1 cellular context compared by ENCODE assay signal in genomic region chr6:43856005-43856765, GRCh38.
TF ChIP-seq lines count a peak whose summit lies in the region.

No MANE protein-coding gene starts in this region.

TF ChIP-seq in HepG2, 621 proteins besides CTCF, POLR2A, EP300 and RAD21 (continued from another document and continues in another):
- TF ChIP-seq PAWR (CRISPR knock-in tag; IDR thresholded peaks at IDR 0.05; ENCODE audit: borderline replicate concordance): no peak
- peak; percentile 39 for TF ChIP-seq TBL1XR1 (IDR thresholded peaks at IDR 0.05; ENCODE audit: borderline replicate concordance, low read length, partially characterized antibody)
- TF ChIP-seq ZNF570 (CRISPR knock-in tag; IDR thresholded peaks at IDR 0.05; ENCODE audit: borderline replicate concordance): no peak
- peak; percentile 61; the same call in 1 of the 2 replicates for TF ChIP-seq FOXC1 (CRISPR knock-in tag; IDR thresholded peaks at IDR 0.05; ENCODE audit: borderline replicate concordance)
- TF ChIP-seq RARA (CRISPR knock-in tag; IDR thresholded peaks at IDR 0.05): peak; percentile 72
- TF ChIP-seq DPF2 (CRISPR knock-in tag; IDR thresholded peaks at IDR 0.05; ENCODE audit: borderline replicate concordance, low read depth): no peak; the same call in 1 of the 2 replicates
- TF ChIP-seq NPAS2 (CRISPR knock-in tag; IDR thresholded peaks at IDR 0.05; ENCODE audit: borderline replicate concordance): no peak
- TF ChIP-seq ZNF17 (CRISPR knock-in tag; IDR thresholded peaks at IDR 0.05): no peak
- peak; percentile 74; the same call in 1 of the 2 replicates for TF ChIP-seq KDM4B (CRISPR knock-in tag; IDR thresholded peaks at IDR 0.05)
- TF ChIP-seq ZNF891 (CRISPR knock-in tag; IDR thresholded peaks at IDR 0.05): no peak
- no peak for TF ChIP-seq GTF2F1 (IDR thresholded peaks at IDR 0.05; ENCODE audit: low read length)
- TF ChIP-seq ZNF280B (CRISPR knock-in tag; IDR thresholded peaks at IDR 0.05; ENCODE audit: borderline replicate concordance): no peak; the same call in 1 of the 2 replicates
- peak; percentile 66; the same call in 1 of the 2 replicates for TF ChIP-seq MAX (IDR thresholded peaks at IDR 0.05)
- TF ChIP-seq ZNF143 (CRISPR knock-in tag; IDR thresholded peaks at IDR 0.05): no peak
- no peak for TF ChIP-seq NFE2L2 (IDR thresholded peaks at IDR 0.05; ENCODE audit: low read length)
- TF ChIP-seq ZNF598 (CRISPR knock-in tag; IDR thresholded peaks at IDR 0.05; ENCODE audit: borderline replicate concordance): no peak; the same call in 1 of the 2 replicates
- peak; percentile 47; the same call in 1 of the 2 replicates for TF ChIP-seq HMG20A (CRISPR knock-in tag; IDR thresholded peaks at IDR 0.05; ENCODE audit: borderline replicate concordance)
- no peak for TF ChIP-seq ZFP82 (CRISPR knock-in tag; IDR thresholded peaks at IDR 0.05; ENCODE audit: borderline replicate concordance)
- no peak for TF ChIP-seq YEATS4 (CRISPR knock-in tag; IDR thresholded peaks at IDR 0.05; ENCODE audit: borderline replicate concordance)
- TF ChIP-seq MED1 (CRISPR knock-in tag; IDR thresholded peaks at IDR 0.05): peak; percentile 87
- no peak for TF ChIP-seq SNAPC2 (CRISPR knock-in tag; IDR thresholded peaks at IDR 0.05)
- TF ChIP-seq RFX5 (IDR thresholded peaks at IDR 0.05; ENCODE audit: low read depth, low read length): no peak; the same call in 1 of the 2 replicates
- TF ChIP-seq MLXIP (CRISPR knock-in tag; IDR thresholded peaks at IDR 0.05; ENCODE audit: borderline replicate concordance): no peak
- TF ChIP-seq RFXANK (CRISPR knock-in tag; IDR thresholded peaks at IDR 0.05): no peak
- TF ChIP-seq ZNF430 (CRISPR knock-in tag; IDR thresholded peaks at IDR 0.05): no peak
- peak; percentile 76 for TF ChIP-seq MIXL1 (CRISPR knock-in tag; IDR thresholded peaks at IDR 0.05)
- no peak for TF ChIP-seq ATF7 (IDR thresholded peaks at IDR 0.05)
- TF ChIP-seq ATF7 (CRISPR knock-in tag; IDR thresholded peaks at IDR 0.05): peak; percentile 74; the same call in 1 of the 2 replicates
- TF ChIP-seq ZNF83 (CRISPR knock-in tag; IDR thresholded peaks at IDR 0.05; ENCODE audit: borderline replicate concordance): no peak
- TF ChIP-seq PHF21A (CRISPR knock-in tag; IDR thresholded peaks at IDR 0.05): peak; percentile 65
- peak; percentile 37; the same call in 1 of the 2 replicates for TF ChIP-seq JUN (CRISPR knock-in tag; IDR thresholded peaks at IDR 0.05)
- TF ChIP-seq ZNF343 (CRISPR knock-in tag; IDR thresholded peaks at IDR 0.05): peak; percentile 87; the same call in 1 of the 2 replicates
- 0 out of 2 replicates have a peak, but pooled peaks have one; percentile 63 for TF ChIP-seq ZNF609 (CRISPR knock-in tag; IDR thresholded peaks at IDR 0.05; ENCODE audit: borderline replicate concordance)
- 0 out of 2 replicates have a peak, but pooled peaks have one; percentile 77 for TF ChIP-seq ZNF556 (CRISPR knock-in tag; IDR thresholded peaks at IDR 0.05; ENCODE audit: borderline replicate concordance)
- no peak for TF ChIP-seq MED8 (CRISPR knock-in tag; IDR thresholded peaks at IDR 0.05; ENCODE audit: insufficient replicate concordance)
- TF ChIP-seq AKNA (CRISPR knock-in tag; IDR thresholded peaks at IDR 0.05; ENCODE audit: borderline replicate concordance): no peak
- peak; percentile 52; the same call in 1 of the 2 replicates for TF ChIP-seq ZNF644 (CRISPR knock-in tag; IDR thresholded peaks at IDR 0.05; ENCODE audit: low read depth)
- TF ChIP-seq RNF2 (conservative IDR thresholded peaks at IDR 0.05; ENCODE audit: low read depth): no peak
- peak; percentile 56; the same call in 1 of the 2 replicates for TF ChIP-seq ZNF205 (CRISPR knock-in tag; IDR thresholded peaks at IDR 0.05)
- TF ChIP-seq LBX2 (CRISPR knock-in tag; IDR thresholded peaks at IDR 0.05; ENCODE audit: borderline replicate concordance): no peak
- TF ChIP-seq ZNF136 (CRISPR knock-in tag; IDR thresholded peaks at IDR 0.05; ENCODE audit: low read depth): no peak
- 0 out of 2 replicates have a peak, but pooled peaks have one; percentile 17 for TF ChIP-seq DR1 (CRISPR knock-in tag; IDR thresholded peaks at IDR 0.05)
- TF ChIP-seq MXI1 (IDR thresholded peaks at IDR 0.05; ENCODE audit: borderline replicate concordance, low read depth, low read length): peak; percentile 37; the same call in 1 of the 3 replicates
- no peak for TF ChIP-seq ZBTB10 (CRISPR knock-in tag; IDR thresholded peaks at IDR 0.05; ENCODE audit: borderline replicate concordance)
- TF ChIP-seq GATAD2A (CRISPR knock-in tag; IDR thresholded peaks at IDR 0.05): peak; percentile 90
